In the genomic region with DNA sequence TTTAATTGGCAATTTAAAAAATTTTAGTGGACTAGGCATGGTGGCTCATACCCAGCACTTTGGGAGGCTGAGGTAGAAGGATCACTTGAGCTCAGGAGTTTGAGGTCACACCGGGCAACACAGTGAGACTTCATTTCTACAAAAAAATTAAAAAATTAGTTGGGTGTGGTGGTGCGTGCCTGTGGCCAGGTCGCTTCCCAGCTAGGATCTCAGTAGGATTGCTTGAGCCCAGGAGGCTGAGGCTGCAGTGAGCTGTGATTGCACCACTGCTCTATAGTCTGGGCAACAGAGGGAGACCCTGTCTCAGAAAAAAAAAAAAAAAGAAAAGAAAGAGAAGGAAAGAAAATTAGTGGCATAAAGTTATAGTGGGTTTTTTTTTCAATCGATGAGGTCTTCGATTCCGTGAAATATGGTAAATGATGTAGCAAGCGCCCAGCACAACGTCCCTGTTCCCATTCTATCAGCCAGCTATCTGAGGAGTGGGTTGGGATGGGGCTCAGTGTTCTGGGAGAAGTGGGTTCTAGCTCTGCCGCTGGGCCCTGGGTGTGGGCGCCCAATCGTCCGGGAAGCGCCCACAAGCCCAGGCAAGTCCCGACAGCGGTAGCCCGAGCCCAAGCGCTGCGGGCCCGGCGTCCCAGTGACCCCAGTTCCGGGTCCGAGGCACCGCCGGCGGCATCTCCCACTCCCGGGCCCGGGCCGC, we compare ENCODE assay signal across 6 cellular contexts. TPM values are rescaled to one million over a fixed set of nuclear protein-coding genes. Genes with fewer than 3 reads are reported as not detected.
A peak's percentile ranks its signal among the peaks of the same experiment; 100 is the strongest.
DNase-seq lines count a peak whose midpoint lies in the region; ATAC-seq, FAIRE-seq and TF ChIP-seq lines count a peak whose summit lies in the region.

No MANE protein-coding gene starts in this region.

- peaks cover 38% of the 10 kb centered on the region for H3K27me3 Mint-ChIP-seq in neural progenitor cell (ENCODE audit: insufficient read depth, low read depth)

- H3K27ac ChIP-seq in breast epithelium (peak overlapping the region in 1 of 2 donors; percentile 3), neural progenitor cell (no peak overlapping the region)

- H3K9me3 Mint-ChIP-seq in neural progenitor cell: no peaks in the 10 kb centered on the region

- peaks cover 13% of the 10 kb centered on the region for H3F3A ChIP-seq in neural progenitor cell (ENCODE audit: low read depth)

- H3K4me3 Mint-ChIP-seq in neural progenitor cell: peak overlapping the region; percentile 81

- DNase-seq in H54 (ENCODE audit: insufficient read length, low spot score) (no peak), breast epithelium (ENCODE audit: low spot score in 2 of 2) (no peak), neural progenitor cell (ENCODE audit: low spot score) (no peak)

- H3K9me3 ChIP-seq in breast epithelium (no peaks in the 10 kb centered on the region), neural progenitor cell (ENCODE audit: low read depth) (no peaks in the 10 kb centered on the region)

- no peaks in the 10 kb centered on the region for H4K20me1 ChIP-seq in neural progenitor cell (ENCODE audit: low read depth)

- H2AFZ ChIP-seq in neural progenitor cell (replicated peaks): peak overlapping the region; percentile 30

- peak overlapping the region; percentile 61 for H3K4me2 ChIP-seq in neural progenitor cell

- TF ChIP-seq CTCF in breast epithelium (IDR thresholded peaks at IDR 0.05) (no peak), neural progenitor cell (IDR thresholded peaks at IDR 0.05) (no peak)

- peak; percentile 49; the same call in 1 of the 2 replicates for TF ChIP-seq POLR2A in H54 (IDR thresholded peaks at IDR 0.05; ENCODE audit: low read depth, low read length)
- TF ChIP-seq POLR2A in breast epithelium (IDR thresholded peaks at IDR 0.05): no peak

- peaks cover 20% of the 10 kb centered on the region for H3K4me1 Mint-ChIP-seq in neural progenitor cell

- no peaks in the 10 kb centered on the region for H3K79me2 ChIP-seq in neural progenitor cell (ENCODE audit: low read depth)

- no peak for FAIRE-seq in H54 (lab: Jason Lieb, UNC)

- H3K4me1 ChIP-seq in breast epithelium: peaks cover 0 to 8% of the 10 kb centered on the region in 2 donors
- H3K4me1 ChIP-seq in neural progenitor cell: peaks cover 5% of the 10 kb centered on the region

- no peak overlapping the region for H3K9ac ChIP-seq in neural progenitor cell

- intact Hi-C loops in breast epithelium (cut with DNase I; ENCODE audit: low total_unique reads): no loop called here

- ATAC-seq in GM18520 (IDR thresholded peaks at IDR 0.05; ENCODE audit: unreplicated experiment) (no peak), HG03159 (IDR thresholded peaks at IDR 0.05; ENCODE audit: unreplicated experiment) (no peak), HG02840 (IDR thresholded peaks at IDR 0.05; ENCODE audit: low FRiP score, unreplicated experiment) (no peak)

- peak overlapping the region; percentile 52 to 89 (median 53) for H3K4me3 ChIP-seq in breast epithelium
- peak overlapping the region; percentile 47 for H3K4me3 ChIP-seq in neural progenitor cell

- H3K36me3 Mint-ChIP-seq in neural progenitor cell: no peaks in the 10 kb centered on the region

- H3K36me3 ChIP-seq in breast epithelium (no peaks in the 10 kb centered on the region), neural progenitor cell (no peaks in the 10 kb centered on the region)

- H3K27me3 ChIP-seq in breast epithelium: peaks cover 0 to 8% of the 10 kb centered on the region in 2 donors
- peaks cover 78% of the 10 kb centered on the region for H3K27me3 ChIP-seq in neural progenitor cell

- H3K27ac Mint-ChIP-seq in neural progenitor cell: no peak overlapping the region

RNA-seq across cellular contexts. Expression of gene FOSL1, which starts 1.4 kb away (rescaled TPM):
- total RNA-seq in breast epithelium (10 to 100 TPM in 1 of 3 donors, 1 to 10 TPM in 2; 2.4 to 17.0 (median 7.2) TPM), neural progenitor cell (ENCODE audit: low replicate concordance) (not detected in 2 replicates)

RNA-seq across cellular contexts. Expression of gene CCDC85B, which starts 8.3 kb away (rescaled TPM):
- 10 to 100 TPM; 30.3 to 91.1 (median 41.9) TPM for total RNA-seq in breast epithelium
- total RNA-seq in neural progenitor cell (ENCODE audit: low replicate concordance): 3.9 and 23.1 TPM in 2 replicates

RNA-seq across cellular contexts. Expression of gene FIBP, which starts 10.5 kb away (rescaled TPM):
- total RNA-seq in breast epithelium (10 to 100 TPM; 51.2 to 68.5 (median 51.7) TPM), neural progenitor cell (ENCODE audit: low replicate concordance) (92.1 and 113 TPM in 2 replicates)

RNA-seq across cellular contexts. Expression of gene CTSW, which starts 19.2 kb away (rescaled TPM):
- total RNA-seq in breast epithelium: 1 to 10 TPM; 1.6 to 4.0 (median 1.9) TPM
- total RNA-seq in neural progenitor cell (ENCODE audit: low replicate concordance): not detected in 2 replicates

RNA-seq across cellular contexts. Expression of gene C11orf68, which starts 20.1 kb away (rescaled TPM):
- total RNA-seq in breast epithelium (10 to 100 TPM; 16.7 to 20.3 (median 19.7) TPM), neural progenitor cell (ENCODE audit: low replicate concordance) (6.9 and 22.4 TPM in 2 replicates)
